1 cellular context compared by ENCODE assay signal in the genomic region with DNA sequence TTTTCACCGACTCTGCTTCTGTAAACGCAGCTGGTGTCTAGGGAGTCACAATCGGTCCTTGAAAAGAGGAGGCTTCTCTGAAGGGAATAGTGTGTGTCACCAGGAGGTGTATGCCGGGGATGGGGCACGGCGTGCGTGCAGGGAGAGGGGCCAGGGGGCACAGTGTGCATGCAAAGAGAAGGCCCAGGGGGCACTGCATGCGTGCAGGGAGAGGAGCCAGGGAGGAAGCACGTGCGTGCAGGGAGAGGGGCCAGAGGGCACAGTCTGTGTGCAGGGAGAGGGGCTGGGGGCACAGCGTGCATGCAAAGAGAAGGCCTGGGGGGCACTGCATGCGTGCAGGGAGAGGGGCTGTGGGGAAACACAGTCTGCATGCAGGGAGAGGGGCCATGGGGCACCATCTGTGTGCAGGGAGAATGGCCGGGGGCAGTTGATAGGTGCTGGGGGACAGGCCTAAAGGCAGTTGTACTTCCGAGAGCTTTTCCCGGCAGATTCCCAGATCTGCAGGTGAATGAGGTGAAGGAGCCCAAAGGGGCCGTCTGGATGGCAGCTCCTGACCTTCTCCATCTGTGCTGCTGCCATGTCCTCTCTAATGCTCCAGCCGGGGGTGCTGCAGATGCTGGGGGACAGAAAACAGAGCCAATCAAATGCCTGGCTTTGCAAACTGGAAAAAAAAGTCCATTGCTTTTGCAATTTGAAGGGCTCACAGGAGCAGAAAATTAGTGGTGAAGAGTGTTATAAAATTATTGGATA.
TF ChIP-seq lines count a peak whose summit lies in the region.

No MANE protein-coding gene starts in this region.

TF ChIP-seq in HepG2, 621 proteins besides CTCF, POLR2A, EP300 and RAD21 (continued from another document):
- TF ChIP-seq, protein P1, sequence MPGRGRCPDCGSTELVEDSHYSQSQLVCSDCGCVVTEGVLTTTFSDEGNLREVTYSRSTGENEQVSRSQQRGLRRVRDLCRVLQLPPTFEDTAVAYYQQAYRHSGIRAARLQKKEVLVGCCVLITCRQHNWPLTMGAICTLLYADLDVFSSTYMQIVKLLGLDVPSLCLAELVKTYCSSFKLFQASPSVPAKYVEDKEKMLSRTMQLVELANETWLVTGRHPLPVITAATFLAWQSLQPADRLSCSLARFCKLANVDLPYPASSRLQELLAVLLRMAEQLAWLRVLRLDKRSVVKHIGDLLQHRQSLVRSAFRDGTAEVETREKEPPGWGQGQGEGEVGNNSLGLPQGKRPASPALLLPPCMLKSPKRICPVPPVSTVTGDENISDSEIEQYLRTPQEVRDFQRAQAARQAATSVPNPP (CRISPR knock-in tag; IDR thresholded peaks at IDR 0.05) = no peak
- TF ChIP-seq AGO2 (optimal IDR thresholded peaks at IDR 0.05; ENCODE audit: low read depth, low read length) = peak; percentile 61
- TF ChIP-seq RBM22 (optimal IDR thresholded peaks at IDR 0.05; ENCODE audit: low read length) = peak; percentile 7
